In genomic region chr7:112452102-112452888, GRCh38 we compare ENCODE assay signal across 8 cellular contexts. TPM values are rescaled to one million over a fixed set of nuclear protein-coding genes. Genes with fewer than 3 reads are reported as not detected.
DNase-seq lines count a peak whose midpoint lies in the region; ATAC-seq and TF ChIP-seq lines count a peak whose summit lies in the region.

No MANE protein-coding gene starts in this region.

- WGBS in sigmoid colon, 2 donors: 6 to 38% methylated on average over 7 of the region's 7 CpGs

- TF ChIP-seq POLR2A in NB4 (IDR thresholded peaks at IDR 0.05; ENCODE audit: extremely low read depth, insufficient read length) (no peak), sigmoid colon (IDR thresholded peaks at IDR 0.05) (peak in 1 of 2 donors; percentile 35)

- no peak for ATAC-seq in GM18519 (IDR thresholded peaks at IDR 0.05; ENCODE audit: low FRiP score, unreplicated experiment)

- peak overlapping the region; percentile 94 to 100 (median 100) for H3K27ac ChIP-seq in sigmoid colon

- no peaks in the 10 kb centered on the region for H3K27me3 ChIP-seq in iPS-15b (ENCODE audit: control insufficient read depth, insufficient read depth, low read length)
- no peaks in the 10 kb centered on the region for H3K27me3 ChIP-seq in sigmoid colon

- in situ Hi-C loops in astrocyte of the spinal cord (cut with HindIII; ENCODE audit: low sequenced_read_pairs): no loop called here

- peak; percentile 54 for TF ChIP-seq CTCF in NB4 (IDR thresholded peaks at IDR 0.05; ENCODE audit: low read depth, low read length)
- peak; percentile 42 for TF ChIP-seq CTCF in astrocyte of the spinal cord (IDR thresholded peaks at IDR 0.05; ENCODE audit: low read depth, low read length)
- no peak for TF ChIP-seq CTCF in sigmoid colon (IDR thresholded peaks at IDR 0.05)

- DNase-seq in NCI-H510A treated with DMSO at 0.1 percent for 48 hours (lab: John Stamatoyannopoulos, UW) (peak; percentile 4), NCI-H510A (lab: John Stamatoyannopoulos, UW) (no peak), NB4 (ENCODE audit: low read depth) (peak; percentile 68), astrocyte of the spinal cord (ENCODE audit: low read depth, low spot score) (peak; percentile 43), sigmoid colon (peak; percentile 88), T-helper 9 cell (no peak)

- H3K4me3 ChIP-seq in NB4 (ENCODE audit: low read depth, low read length): peak overlapping the region; percentile 81
- peak overlapping the region; percentile 100 for H3K4me3 ChIP-seq in astrocyte of the spinal cord (ENCODE audit: low read depth, low read length)
- H3K4me3 ChIP-seq in iPS-15b (ENCODE audit: low read depth, low read length): peak overlapping the region; percentile 95
- peak overlapping the region; percentile 78 to 100 (median 97) for H3K4me3 ChIP-seq in sigmoid colon

- TF ChIP-seq EP300 in sigmoid colon (IDR thresholded peaks at IDR 0.05): no peak

- no peak overlapping the region for H3K9ac ChIP-seq in iPS-15b (ENCODE audit: low read depth, low read length)

- H3K36me3 ChIP-seq in iPS-15b (ENCODE audit: control insufficient read depth, insufficient read depth, low read length) (peaks cover under 1% of the 10 kb centered on the region), sigmoid colon (peaks cover 6 to 19% (median 10%) of the 10 kb centered on the region in 4 donors)

- H3K4me1 ChIP-seq in iPS-15b (ENCODE audit: control insufficient read depth, insufficient read depth, low read length) (peaks cover 2% of the 10 kb centered on the region), sigmoid colon (peaks cover 0 to 47% (median 38%) of the 10 kb centered on the region in 4 donors)

- H3K9me3 ChIP-seq in iPS-15b (ENCODE audit: control insufficient read depth, insufficient read depth, low read length) (no peaks in the 10 kb centered on the region), sigmoid colon (no peaks in the 10 kb centered on the region)

- intact Hi-C loops in sigmoid colon (cut with DNase I): loop anchor here (2.0 to 5.0 kb wide), 3 partner anchors 29 to 485 kb away; partner anchors contain the start of gene LSMEM1

RNA-seq across cellular contexts. Expression of gene IFRD1, which starts 2.0 kb away (rescaled TPM):
- total RNA-seq in sigmoid colon: 10 to 100 TPM; 45.7 to 63.7 (median 49.7) TPM
- 10 to 100 TPM; 22.8 to 35.7 (median 34.4) TPM for polyA plus RNA-seq in sigmoid colon

RNA-seq across cellular contexts. Expression of gene LSMEM1, which starts 28.5 kb away (rescaled TPM):
- total RNA-seq in sigmoid colon: 1 to 10 TPM in 3 of 4 donors, under 1 TPM in 1; 0.82 to 3.9 (median 2.3) TPM
- 1 to 10 TPM in 2 of 3 donors, not detected in 1; 1.2 to 3.1 TPM for polyA plus RNA-seq in sigmoid colon

Comparison
In these comparisons a context has a peak if more than half of its experiments do, and no peak if none do; other contexts are left out.
1. DNase-seq: peak in NCI-H510A treated with DMSO at 0.1 percent for 48 hours (single experiment), NB4 (single experiment), astrocyte of the spinal cord (single experiment) and sigmoid colon (single experiment); none in NCI-H510A (single experiment) and T-helper 9 cell (single experiment).
2. CTCF ChIP-seq: peak in NB4 (single experiment) and astrocyte of the spinal cord (single experiment); none in sigmoid colon (0 of 4).
3. Peak in every context shown above with its lines, with median percentiles within 50 percentile points of each other: H3K4me3 ChIP-seq.